Comparison of ENCODE assay signal across 32 cellular contexts in genomic region chr9:75950983-75951382, GRCh38.
DNase-seq lines count a peak whose midpoint lies in the region; ATAC-seq, FAIRE-seq and TF ChIP-seq lines count a peak whose summit lies in the region.
"Had no signal": no experiment of that assay in that cellular context is flagged by ENCODE, and none has a peak within 500 bp of the region (broad histone marks: within the 10 kb centered on the region; RNA-seq: fewer than 3 reads in every experiment).

No MANE protein-coding gene starts in this region.

- no peaks in the 10 kb centered on the region for H3K27me3 ChIP-seq in colonic mucosa
- no peaks in the 10 kb centered on the region; a peak in 1 of 5 replicates for H3K27me3 ChIP-seq in HepG2 (ENCODE audit: control insufficient read depth in 1 of 2, insufficient read depth in 2 of 2, low read length in 2 of 2)
- no peaks in the 10 kb centered on the region for H3K27me3 ChIP-seq in transverse colon
- H3K27me3 ChIP-seq: gastroesophageal sphincter, Peyer's patch, right atrium auricular region, SJSA1, spleen had no signal

- DNase-seq in HT1080 (ENCODE audit: low read depth) = peak; percentile 3
- DNase-seq in colonic mucosa = peak; percentile 61
- DNase-seq in HepG2 (ENCODE audit: low spot score) = peak; percentile 46
- peak; percentile 24 for DNase-seq in transverse colon
- DNase-seq in occipital lobe (lab: John Stamatoyannopoulos, UW) = no peak
- DNase-seq: activated B cell treated with CpG ODN at 0.5 μM for 24 hours; activated CD4-positive, alpha-beta T cell treated with anti-CD3 and anti-CD28 coated beads, Interleukin-2, amount 50 U/mL, for 1 hour; activated naive CD4-positive, alpha-beta T cell treated with Interleukin-2 at 50 U/mL for 16 hours; activated T-cell treated with anti-CD3 and anti-CD28 coated beads, Interleukin-2, amount 50 U/mL, for 48 hours; C1 segment of cervical spinal cord; effector CD4-positive, alpha-beta T cell; hippocampal formation; left ventricle myocardium inferior; natural killer cell; NCI-H1092; NCI-H187; NCI-H2171 treated with DMSO at 0.1 percent for 48 hours; NCI-H524 treated with DMSO at 0.1 percent for 48 hours; spleen; T-cell had no signal

- H3K4me3 Mint-ChIP-seq in activated T-helper 17 cell treated with anti-CD3 and anti-CD28 coated beads, Interleukin-2, amount 50 U/mL, for 72 hours = no peak overlapping the region
- H3K4me3 Mint-ChIP-seq: activated B cell treated with CpG ODN at 0.5 μM for 24 hours, brain, IgD-negative memory B cell, mesothelial cell of epicardium, natural killer cell, T-cell had no signal

- no peak overlapping the region for H3K4me3 ChIP-seq in colonic mucosa
- no peak overlapping the region for H3K4me3 ChIP-seq in HepG2 (replicated peaks in 1 of 3; ENCODE audit: insufficient read depth in 1 of 3, low read depth in 2 of 3, low read length in 3 of 3)
- no peak overlapping the region for H3K4me3 ChIP-seq in transverse colon
- H3K4me3 ChIP-seq: gastroesophageal sphincter, left ventricle myocardium inferior, Peyer's patch, right atrium auricular region, SJSA1, spleen had no signal

- H3K9me3 Mint-ChIP-seq in activated T-helper 17 cell treated with anti-CD3 and anti-CD28 coated beads, Interleukin-2, amount 50 U/mL, for 72 hours = no peaks in the 10 kb centered on the region
- H3K9me3 Mint-ChIP-seq: activated B cell treated with CpG ODN at 0.5 μM for 24 hours, natural killer cell had no signal

- no peaks in the 10 kb centered on the region for H4K20me1 ChIP-seq in HepG2 (ENCODE audit: insufficient read depth, low read length)

- TF ChIP-seq RAD21 in HepG2 (CRISPR knock-in tag; IDR thresholded peaks at IDR 0.05) = no peak

- H3K79me2 ChIP-seq in HepG2 (ENCODE audit: insufficient read depth, low read length) = no peaks in the 10 kb centered on the region

- H3K4me1 ChIP-seq in colonic mucosa (peaks cover 9% of the 10 kb centered on the region), HepG2 (ENCODE audit: insufficient read depth, low read length) (peaks cover 10% of the 10 kb centered on the region), transverse colon (peaks cover 5 to 36% (median 25%) of the 10 kb centered on the region in 4 donors)
- H3K4me1 ChIP-seq: left ventricle myocardium inferior, spleen had no signal

- no peak overlapping the region for H3K4me2 ChIP-seq in HepG2 (ENCODE audit: low read depth, low read length)

- POLR2A ChIA-PET in HepG2 (lab: Yijun Ruan, JAX) = no interaction called here

- no peaks in the 10 kb centered on the region for H3K27me3 Mint-ChIP-seq in activated T-helper 17 cell treated with anti-CD3 and anti-CD28 coated beads, Interleukin-2, amount 50 U/mL, for 72 hours
- H3K27me3 Mint-ChIP-seq: activated B cell treated with CpG ODN at 0.5 μM for 24 hours, brain, IgD-negative memory B cell, T-cell had no signal

- no TSS peak for BruUV-seq in HepG2 (replicated peaks; lab: Mats Ljungman, UMichigan)

- H3K9ac ChIP-seq in colonic mucosa (ENCODE audit: low read depth in 2 of 2, low read length in 2 of 2) (peak overlapping the region in 1 of 2 donors; percentile 52), HepG2 (ENCODE audit: insufficient read depth, low read depth, low read length) (no peak overlapping the region)

- ATAC-seq in HepG2 = peak; percentile 56; the same call in 2 of the 3 replicates
- no peak for ATAC-seq in esophagus mucosa
- no peak for ATAC-seq in activated T-helper 17 cell treated with anti-CD3 and anti-CD28 coated beads, Interleukin-2, amount 50 U/mL, for 72 hours (replicated peaks)
- ATAC-seq: gastroesophageal sphincter, natural killer cell, T-cell had no signal

- TF ChIP-seq EP300 in HepG2 (IDR thresholded peaks at IDR 0.05; ENCODE audit: low read depth in 2 of 2, low read length in 2 of 2) = no peak
- TF ChIP-seq EP300 in HepG2 (CRISPR knock-in tag; IDR thresholded peaks at IDR 0.05; ENCODE audit: borderline replicate concordance) = no peak
- no peak for TF ChIP-seq EP300 in transverse colon (IDR thresholded peaks at IDR 0.05; ENCODE audit: low read depth)

- H3K36me3 ChIP-seq in colonic mucosa (no peaks in the 10 kb centered on the region), HepG2 (replicated peaks in 1 of 2; ENCODE audit: control insufficient read depth in 1 of 2, insufficient read depth in 2 of 2, low read length in 2 of 2) (no peaks in the 10 kb centered on the region), transverse colon (no peaks in the 10 kb centered on the region)
- H3K36me3 ChIP-seq: gastroesophageal sphincter, left ventricle myocardium inferior, right atrium auricular region, spleen had no signal

- intact Hi-C loops in colonic mucosa (cut with DNase I) = no loop called here
- intact Hi-C loops in HepG2 (cut with micrococcal nuclease; ENCODE audit: unreplicated experiment) = loop anchor here (10.0 kb wide), 1 partner anchor 64 kb away; no protein-coding TSS in a partner anchor
- intact Hi-C loops in transverse colon (cut with DNase I; ENCODE audit: low total_unique reads) = no loop called here

- no peak overlapping the region for H2AFZ ChIP-seq in HepG2 (ENCODE audit: low read length)

- FAIRE-seq in HepG2 (lab: Jason Lieb, UNC) = no peak
- FAIRE-seq: GM12891, H1 had no signal

- peaks cover 8% of the 10 kb centered on the region for H3K36me3 Mint-ChIP-seq in activated T-helper 17 cell treated with anti-CD3 and anti-CD28 coated beads, Interleukin-2, amount 50 U/mL, for 72 hours (ENCODE audit: low read depth)
- H3K36me3 Mint-ChIP-seq: IgD-negative memory B cell, natural killer cell had no signal

- TF ChIP-seq POLR2A in HepG2 (IDR thresholded peaks at IDR 0.05; ENCODE audit: insufficient read depth in 1 of 2, low read depth in 2 of 2, low read length in 2 of 2) = no peak
- TF ChIP-seq POLR2A in transverse colon (IDR thresholded peaks at IDR 0.05) = no peak

- H3K9me3 ChIP-seq in colonic mucosa (no peaks in the 10 kb centered on the region), HepG2 (ENCODE audit: low read length) (no peaks in the 10 kb centered on the region), transverse colon (no peaks in the 10 kb centered on the region)
- H3K9me3 ChIP-seq: gastroesophageal sphincter, left ventricle myocardium inferior, Peyer's patch, right atrium auricular region, SJSA1, spleen had no signal

- H3K27ac ChIP-seq in colonic mucosa (peak overlapping the region; percentile 61), HepG2 (ENCODE audit: extremely low read length, insufficient read depth, low read length) (no peak overlapping the region), transverse colon (peak overlapping the region; percentile 57 to 75 (median 63))
- H3K27ac ChIP-seq: gastroesophageal sphincter, HL-60, left ventricle myocardium inferior, right atrium auricular region, SJSA1, spleen had no signal

- CTCF ChIA-PET in HepG2 (lab: Yijun Ruan, JAX; ENCODE audit: low intra/inter-chr PET ratio, low total read pairs) = no interaction called here

- TF ChIP-seq CTCF in colonic mucosa (IDR thresholded peaks at IDR 0.05) (no peak), HepG2 (CRISPR knock-in tag; IDR thresholded peaks at IDR 0.05) (no peak), transverse colon (IDR thresholded peaks at IDR 0.05) (no peak)

- in situ Hi-C loops in HepG2 (cut with HindIII; ENCODE audit: extremely low pct_ligation_motif_present, low pct_unique_long_range_greater_than_20kb) (no loop called here), transverse colon (cut with MboI; ENCODE audit: low pct_ligation_motif_present in 1 of 4, low pct_unique_long_range_greater_than_20kb in 1 of 4, low sequenced_read_pairs in 3 of 4) (no loop called here)

- H3K27ac Mint-ChIP-seq in activated T-helper 17 cell treated with anti-CD3 and anti-CD28 coated beads, Interleukin-2, amount 50 U/mL, for 72 hours = no peak overlapping the region
- H3K27ac Mint-ChIP-seq: activated B cell treated with CpG ODN at 0.5 μM for 24 hours, brain, IgD-negative memory B cell, mesothelial cell of epicardium, natural killer cell, T-cell had no signal

- H3K4me1 Mint-ChIP-seq in activated T-helper 17 cell treated with anti-CD3 and anti-CD28 coated beads, Interleukin-2, amount 50 U/mL, for 72 hours = no peaks in the 10 kb centered on the region
- H3K4me1 Mint-ChIP-seq: activated B cell treated with CpG ODN at 0.5 μM for 24 hours, brain, IgD-negative memory B cell, natural killer cell had no signal

- 3% methylated on average over 2 of the region's 2 CpGs for WGBS in HepG2 (ENCODE audit: low lambda C conversion rate)
- 49 to 52% methylated on average over 2 of the region's 2 CpGs for WGBS in transverse colon (ENCODE audit: low coverage in 1 of 2), 2 donors

TF ChIP-seq in HepG2, 621 proteins besides CTCF, POLR2A, EP300 and RAD21:
- no peak for TF ChIP-seq ZNF121 (CRISPR knock-in tag; IDR thresholded peaks at IDR 0.05)
- TF ChIP-seq FOSL2 (CRISPR knock-in tag; IDR thresholded peaks at IDR 0.05) = peak; percentile 61; the same call in 1 of the 2 replicates
